Comparison of ENCODE assay signal across 1 cellular context in genomic region chr1:111415461-111415860, GRCh38.
A peak's percentile ranks its signal among the peaks of the same experiment; 100 is the strongest.
TF ChIP-seq lines count a peak whose summit lies in the region.

No MANE protein-coding gene starts in this region.

TF ChIP-seq in HepG2, 621 proteins besides CTCF, POLR2A, EP300 and RAD21:
- TF ChIP-seq ZNF337 (CRISPR knock-in tag; IDR thresholded peaks at IDR 0.05; ENCODE audit: borderline replicate concordance, low read depth) = no peak
- 0 out of 4 replicates have a peak, but pooled peaks of 1 of the 2 experiments have one; percentile 6 for TF ChIP-seq MAFK (conservative IDR thresholded peaks at IDR 0.05 in 1 of 2, IDR thresholded peaks at IDR 0.05 in 1 of 2; ENCODE audit: low read length in 2 of 2)
- peak; percentile 63; the same call in 1 of the 2 replicates for TF ChIP-seq CEBPB (IDR thresholded peaks at IDR 0.05; ENCODE audit: borderline replicate concordance, low read depth, low read length)
